26 cellular contexts compared by ENCODE assay signal in the genomic region with DNA sequence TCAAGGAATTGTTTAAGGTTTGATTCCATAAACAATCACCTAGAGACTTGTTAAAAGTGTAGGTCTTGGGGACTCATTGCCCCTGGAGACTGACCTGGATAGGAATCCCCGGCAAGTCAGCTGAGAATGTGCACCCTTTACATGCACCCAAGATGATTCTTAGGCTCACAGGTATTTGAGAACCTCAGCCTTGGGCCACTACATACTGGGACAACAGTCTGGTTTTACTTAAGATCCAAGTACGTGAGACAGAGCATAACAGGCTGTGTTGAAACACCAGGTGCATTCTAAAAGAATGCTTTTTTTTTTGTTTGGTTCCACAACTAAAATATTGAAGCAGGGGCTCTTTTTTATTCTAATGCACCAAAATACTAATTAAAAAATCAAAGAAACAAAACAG.
"Had no signal": no experiment of that assay in that cellular context is flagged by ENCODE, and none has a peak within 500 bp of the region (broad histone marks: within the 10 kb centered on the region; RNA-seq: fewer than 3 reads in every experiment).

No MANE protein-coding gene starts in this region.

- ATAC-seq: stimulated activated effector memory CD8-positive, alpha-beta T cell treated with anti-CD3 and anti-CD28 coated beads, Interleukin-12 subunit alpha, Interleukin-12 subunit beta, amount 100 ng/mL, for 72 hours; stimulated activated memory B cell treated with anti-CD40 and anti-IgM and Interleukin-4, amounts not matched to agents 10 μg/mL and 1 μg/mL and 100 μg/mL, for 72 hours; stimulated activated naive B cell treated with anti-CD40 and anti-IgM and Interleukin-4, amounts not matched to agents 10 μg/mL and 1 μg/mL and 100 μg/mL, for 72 hours; stimulated activated naive CD8-positive, alpha-beta T cell treated with anti-CD3 and anti-CD28 coated beads, Interleukin-15, amount 100 ng/mL, for 72 hours; stimulated activated naive CD8-positive, alpha-beta T cell treated with anti-CD3 and anti-CD28 coated beads, Interleukin-15, Interleukin-2, amounts not matched to agents 100 U/mL and 50 U/mL, for 24 hours; upper lobe of right lung had no signal

- H3K27ac ChIP-seq: stomach, suprapubic skin, testis, thoracic aorta, thyroid gland, tibial artery, tibial nerve, transverse colon, upper lobe of left lung, upper lobe of right lung, uterus, vagina had no signal

- H3K36me3 ChIP-seq: stomach, suprapubic skin, thoracic aorta, thyroid gland, tibial artery, tibial nerve, transverse colon, upper lobe of left lung, upper lobe of right lung, uterus, vagina had no signal

- H3K4me3 ChIP-seq: stomach, suprapubic skin, testis, thoracic aorta, thyroid gland, tibial artery, tibial nerve, transverse colon, upper lobe of left lung, upper lobe of right lung, uterus, vagina had no signal

- DNase-seq: stimulated activated CD4-positive, alpha-beta T cell treated with anti-CD3 and anti-CD28 coated beads, Interleukin-2, amount 100 ng/mL, for 48 hours; stimulated activated CD4-positive, alpha-beta T cell treated with anti-CD3 and anti-CD28 coated beads, Interleukin-4, amount 100 ng/mL, for 1 hour; stimulated activated CD4-positive, alpha-beta T cell treated with anti-CD3 and anti-CD28 coated beads, Interleukin-4, amount 100 ng/mL, for 24 hours; stimulated activated CD4-positive, alpha-beta T cell treated with anti-CD3 and anti-CD28 coated beads, Interleukin-4, amount 100 ng/mL, for 4 hours; stimulated activated CD8-positive, alpha-beta memory T cell treated with anti-CD3 and anti-CD28 coated beads, Interleukin-4, amount 100 ng/mL, for 48 hours; stimulated activated naive B cell treated with anti-CD40 and anti-IgM and Interleukin-4, amounts not matched to agents 10 μg/mL and 1 μg/mL and 100 μg/mL, for 72 hours; stimulated activated naive CD4-positive, alpha-beta T cell; stimulated activated naive CD4-positive, alpha-beta T cell treated with Interleukin-2 at 50 U/mL for 16 hours; stimulated activated naive CD8-positive, alpha-beta T cell treated with anti-CD3 and anti-CD28 coated beads, Interleukin-15, amount 100 ng/mL, for 72 hours; stimulated activated naive CD8-positive, alpha-beta T cell treated with anti-CD3 and anti-CD28 coated beads, Interleukin-15, Interleukin-2, amounts not matched to agents 100 U/mL and 50 U/mL, for 24 hours; stomach; substantia nigra; testis; thyroid gland; tibial artery; transverse colon; upper lobe of left lung; upper lobe of right lung; uterus had no signal

- H3K27me3 ChIP-seq: stomach, suprapubic skin, testis, thyroid gland, tibial artery, tibial nerve, transverse colon, upper lobe of left lung, upper lobe of right lung, uterus, vagina had no signal

- FAIRE-seq: urothelium cell line had no signal

- H3K9me3 ChIP-seq: stomach, suprapubic skin, testis, thoracic aorta, thyroid gland, tibial artery, tibial nerve, transverse colon, upper lobe of left lung, upper lobe of right lung, uterus, vagina had no signal

- H3K4me1 ChIP-seq: suprapubic skin, testis, thyroid gland, transverse colon, upper lobe of left lung, uterus, vagina had no signal
